ENCODE assay signal across 1 cellular context in genomic region chr3:50600841-50601591, GRCh38.
A peak's percentile ranks its signal among the peaks of the same experiment; 100 is the strongest.
TF ChIP-seq lines count a peak whose summit lies in the region.

No MANE protein-coding gene starts in this region.

TF ChIP-seq in HepG2, 621 proteins besides CTCF, POLR2A, EP300 and RAD21 (continued from another document):
- 0 out of 2 replicates have a peak, but pooled peaks have one; percentile 25 for TF ChIP-seq ZHX1 (CRISPR knock-in tag; IDR thresholded peaks at IDR 0.05; ENCODE audit: low read depth)
- no peak; the same call in 1 of the 2 replicates for TF ChIP-seq ZNF710 (CRISPR knock-in tag; IDR thresholded peaks at IDR 0.05; ENCODE audit: borderline replicate concordance)
- TF ChIP-seq EZH2 (conservative IDR thresholded peaks at IDR 0.05; ENCODE audit: low read depth, low read length), result no peak
- no peak; the same call in 1 of the 2 replicates for TF ChIP-seq MYPOP (CRISPR knock-in tag; IDR thresholded peaks at IDR 0.05)
- TF ChIP-seq ZNF737 (CRISPR knock-in tag; IDR thresholded peaks at IDR 0.05; ENCODE audit: borderline replicate concordance), result no peak
- TF ChIP-seq ZBTB8A (CRISPR knock-in tag; IDR thresholded peaks at IDR 0.05; ENCODE audit: borderline replicate concordance, low read depth), result no peak
- TF ChIP-seq SMARCC2 (IDR thresholded peaks at IDR 0.05), result no peak
- TF ChIP-seq TIGD3 (CRISPR knock-in tag; IDR thresholded peaks at IDR 0.05; ENCODE audit: borderline replicate concordance), result no peak
- TF ChIP-seq ZNF281 (CRISPR knock-in tag; IDR thresholded peaks at IDR 0.05; ENCODE audit: borderline replicate concordance), result peak; percentile 72
- TF ChIP-seq MAF1 (CRISPR knock-in tag; IDR thresholded peaks at IDR 0.05; ENCODE audit: borderline replicate concordance), result 0 out of 2 replicates have a peak, but pooled peaks have one; percentile 39
- TF ChIP-seq ZKSCAN8 (CRISPR knock-in tag; IDR thresholded peaks at IDR 0.05; ENCODE audit: borderline replicate concordance), result peak; percentile 77; the same call in 1 of the 2 replicates
- TF ChIP-seq RBM39 (IDR thresholded peaks at IDR 0.05; ENCODE audit: low read depth, low read length, poor library complexity, severe bottlenecking), result no peak
- TF ChIP-seq ZNF83 (CRISPR knock-in tag; IDR thresholded peaks at IDR 0.05; ENCODE audit: borderline replicate concordance), result no peak
- TF ChIP-seq SETDB1 (CRISPR knock-in tag; IDR thresholded peaks at IDR 0.05; ENCODE audit: borderline replicate concordance), result no peak
- no peak for TF ChIP-seq ONECUT2 (CRISPR knock-in tag; IDR thresholded peaks at IDR 0.05)
- TF ChIP-seq HINFP (CRISPR knock-in tag; IDR thresholded peaks at IDR 0.05; ENCODE audit: low read depth), result no peak
- TF ChIP-seq CEBPZ (IDR thresholded peaks at IDR 0.05; ENCODE audit: low read length), result no peak
- 0 out of 2 replicates have a peak, but pooled peaks have one; percentile 15 for TF ChIP-seq HBP1 (CRISPR knock-in tag; IDR thresholded peaks at IDR 0.05; ENCODE audit: low read depth)
- TF ChIP-seq ZNF841 (CRISPR knock-in tag; IDR thresholded peaks at IDR 0.05; ENCODE audit: borderline replicate concordance), result no peak
- no peak for TF ChIP-seq SOX6 (IDR thresholded peaks at IDR 0.05)
- peak; percentile 81 for TF ChIP-seq SOX6 (CRISPR knock-in tag; IDR thresholded peaks at IDR 0.05)
- peak; percentile 56; the same call in 1 of the 2 replicates for TF ChIP-seq ERF (CRISPR knock-in tag; IDR thresholded peaks at IDR 0.05)
- no peak for TF ChIP-seq JARID2 (CRISPR knock-in tag; IDR thresholded peaks at IDR 0.05; ENCODE audit: insufficient replicate concordance)
- no peak for TF ChIP-seq EHMT2 (IDR thresholded peaks at IDR 0.05; ENCODE audit: borderline replicate concordance, low read depth, low read length)
- TF ChIP-seq KAT2B (IDR thresholded peaks at IDR 0.05; ENCODE audit: borderline replicate concordance, low read depth, low read length), result no peak
- no peak for TF ChIP-seq PBX3 (CRISPR knock-in tag; IDR thresholded peaks at IDR 0.05; ENCODE audit: borderline replicate concordance)
- no peak for TF ChIP-seq SATB2 (CRISPR knock-in tag; IDR thresholded peaks at IDR 0.05)
- TF ChIP-seq FOSL2 (CRISPR knock-in tag; IDR thresholded peaks at IDR 0.05), result peak; percentile 61
- no peak for TF ChIP-seq NFE2L2 (IDR thresholded peaks at IDR 0.05; ENCODE audit: low read length)
- 0 out of 2 replicates have a peak, but pooled peaks have one; percentile 19 for TF ChIP-seq SP2 (CRISPR knock-in tag; IDR thresholded peaks at IDR 0.05)
- no peak for TF ChIP-seq FOXA1 (IDR thresholded peaks at IDR 0.05)
- TF ChIP-seq FOXA1 (CRISPR knock-in tag; IDR thresholded peaks at IDR 0.05), result peak; percentile 21; the same call in 1 of the 2 replicates
- peak; percentile 99 for TF ChIP-seq HNF1B (CRISPR knock-in tag; IDR thresholded peaks at IDR 0.05)
- no peak for TF ChIP-seq GLI4 (CRISPR knock-in tag; IDR thresholded peaks at IDR 0.05; ENCODE audit: borderline replicate concordance)
- no peak for TF ChIP-seq MZF1 (CRISPR knock-in tag; IDR thresholded peaks at IDR 0.05; ENCODE audit: borderline replicate concordance)
- TF ChIP-seq ARNTL (CRISPR knock-in tag; IDR thresholded peaks at IDR 0.05), result peak; percentile 93
